In genomic region chr20:7770578-7770977, GRCh38 we compare ENCODE assay signal across 9 cellular contexts.
DNase-seq lines count a peak whose midpoint lies in the region; ATAC-seq lines count a peak whose summit lies in the region.
"Had no signal": no experiment of that assay in that cellular context is flagged by ENCODE, and none has a peak within 500 bp of the region (broad histone marks: within the 10 kb centered on the region; RNA-seq: fewer than 3 reads in every experiment).

No MANE protein-coding gene starts in this region.

- H3K4me3 ChIP-seq in effector memory CD4-positive, alpha-beta T cell (ENCODE audit: insufficient read depth, low read depth, low read length, poor library complexity, severe bottlenecking), result no peak overlapping the region

- no peaks in the 10 kb centered on the region for H3K36me3 ChIP-seq in effector memory CD4-positive, alpha-beta T cell (ENCODE audit: control insufficient read depth, insufficient read depth, low read length)

- H3K27me3 ChIP-seq in effector memory CD4-positive, alpha-beta T cell (replicated peaks; ENCODE audit: control insufficient read depth, insufficient read depth, low read length, poor library complexity, severe bottlenecking), result no peaks in the 10 kb centered on the region

- no peaks in the 10 kb centered on the region for H3K9me3 ChIP-seq in effector memory CD4-positive, alpha-beta T cell (ENCODE audit: control insufficient read depth, low read length)

- H3K27ac ChIP-seq in effector memory CD4-positive, alpha-beta T cell (ENCODE audit: insufficient read depth, low read length, poor library complexity, severe bottlenecking), result no peak overlapping the region

- H3K4me1 ChIP-seq in effector memory CD4-positive, alpha-beta T cell (ENCODE audit: control insufficient read depth, insufficient read depth, low read length, poor library complexity, severe bottlenecking), result no peaks in the 10 kb centered on the region

- DNase-seq in DMS53 (lab: John Stamatoyannopoulos, UW), result peak; percentile 95
- DNase-seq in RPMI7951 (ENCODE audit: low read depth), result peak; percentile 33
- no peak for DNase-seq in effector memory CD4-positive, alpha-beta T cell
- no peak for DNase-seq in ureter (ENCODE audit: low spot score)
- DNase-seq in SK-N-DZ (ENCODE audit: low spot score), result no peak
- no peak for DNase-seq in GDM1 (lab: John Stamatoyannopoulos, UW)
- DNase-seq: CD8-positive, alpha-beta memory T cell had no signal

- ATAC-seq in GM19468 (IDR thresholded peaks at IDR 0.05; ENCODE audit: extremely low read depth, unreplicated experiment) (peak; percentile 99), HG03439 (IDR thresholded peaks at IDR 0.05; ENCODE audit: unreplicated experiment) (peak; percentile 91)

Comparison
In these comparisons a context has a peak if more than half of its experiments do, and no peak if none do; other contexts are left out.
1. DNase-seq: peak in DMS53 (single experiment) and RPMI7951 (single experiment); none in effector memory CD4-positive, alpha-beta T cell (0 of 3), ureter (single experiment), SK-N-DZ (single experiment) and GDM1 (single experiment).